In genomic region chr2:54466880-54467279, GRCh38 we compare ENCODE assay signal across 22 cellular contexts. TPM values are rescaled to one million over a fixed set of nuclear protein-coding genes. Genes with fewer than 3 reads are reported as not detected.
DNase-seq lines count a peak whose midpoint lies in the region; ATAC-seq, FAIRE-seq and TF ChIP-seq lines count a peak whose summit lies in the region.
"Had no signal": no experiment of that assay in that cellular context is flagged by ENCODE, and none has a peak within 500 bp of the region (broad histone marks: within the 10 kb centered on the region; RNA-seq: fewer than 3 reads in every experiment).

No MANE protein-coding gene starts in this region.

- no peaks in the 10 kb centered on the region for H3K9me1 ChIP-seq in K562 (ENCODE audit: control insufficient read depth, insufficient read depth, low read length)

- TF ChIP-seq RAD21 in K562 (CRISPR knock-in tag; conservative IDR thresholded peaks at IDR 0.05 in 1 of 2, IDR thresholded peaks at IDR 0.05 in 1 of 2) = no peak

- whole genome bisulfite sequencing in K562 (ENCODE audit: insufficient coverage, low coverage, missing lambda C conversion rate) = 16% methylated on average over 4 of the region's 4 CpGs

- H3K27ac ChIP-seq in K562 (ENCODE audit: extremely low read depth, low read depth, low read length) (no peak overlapping the region), thoracic aorta (peak overlapping the region; percentile 31 to 70)

- in situ Hi-C loops in K562 (cut with MboI) = no loop called here

- H3K9me3 Mint-ChIP-seq in glutamatergic neuron (ENCODE audit: unreplicated experiment) = peaks cover 2% of the 10 kb centered on the region
- H3K9me3 Mint-ChIP-seq: activated naive CD4-positive, alpha-beta T cell treated with anti-CD3 and anti-CD28 coated beads, Interleukin-2, amount 10 ng/mL, durations not matched to agents 7 days and 5 days; natural killer cell treated with Interleukin-12 subunit alpha and Interleukin-12 subunit beta and Interleukin-15 and Interleukin-18, amount 100 ng/mL, for 72 hours had no signal

- H3K9me3 ChIP-seq in K562 (replicated peaks; ENCODE audit: control insufficient read depth, insufficient read depth, low read depth, low read length) (no peaks in the 10 kb centered on the region), thoracic aorta (no peaks in the 10 kb centered on the region)
- H3K9me3 ChIP-seq: body of pancreas had no signal

- POLR2A ChIA-PET in K562 (lab: Yijun Ruan, JAX) = no interaction called here

- H3K4me3 ChIP-seq in K562 (no peak overlapping the region), thoracic aorta (peak overlapping the region; percentile 47)
- H3K4me3 ChIP-seq: body of pancreas had no signal

- TF ChIP-seq EP300 in K562 (IDR thresholded peaks at IDR 0.05; ENCODE audit: low read length) = no peak

- no peak overlapping the region for H2AFZ ChIP-seq in K562 (ENCODE audit: low read depth, low read length)

- H3K79me2 ChIP-seq in K562 (ENCODE audit: control insufficient read depth, insufficient read depth, low read length) = no peaks in the 10 kb centered on the region

- FAIRE-seq in K562 (lab: Jason Lieb, UNC) = peak; percentile 74
- FAIRE-seq: GM18507, GM19239 had no signal

- H3K27me3 ChIP-seq in K562 (ENCODE audit: control insufficient read depth in 2 of 2, insufficient read depth in 2 of 2, low read length in 2 of 2) (peaks cover 0 to 4% of the 10 kb centered on the region in 2 experiments; a peak in 1 of 5 replicates), thoracic aorta (replicated peaks; ENCODE audit: insufficient read depth) (no peaks in the 10 kb centered on the region)
- H3K27me3 ChIP-seq: body of pancreas had no signal

- CTCF ChIA-PET in K562 (lab: Yijun Ruan, JAX; ENCODE audit: low intra/inter-chr PET ratio) = no interaction called here

- intact Hi-C loops in K562 (cut with micrococcal nuclease) = no loop called here

- H3K4me3 Mint-ChIP-seq in glutamatergic neuron (ENCODE audit: unreplicated experiment) = peak overlapping the region; percentile 39
- H3K4me3 Mint-ChIP-seq: activated naive CD4-positive, alpha-beta T cell treated with anti-CD3 and anti-CD28 coated beads, Interleukin-2, amount 10 ng/mL, durations not matched to agents 7 days and 5 days; natural killer cell treated with Interleukin-12 subunit alpha and Interleukin-12 subunit beta and Interleukin-15 and Interleukin-18, amount 100 ng/mL, for 72 hours had no signal

- H3K9ac ChIP-seq in K562 (ENCODE audit: insufficient read depth in 1 of 2, low read depth in 2 of 2, low read length in 2 of 2) = no peak overlapping the region

- BruUV-seq in K562 (replicated peaks; lab: Mats Ljungman, UMichigan) = no TSS peak

- DNase-seq in K562 (ENCODE audit: extremely low read depth in 1 of 4, low spot score in 3 of 4) (no peak), glutamatergic neuron (no peak), midbrain (lab: John Stamatoyannopoulos, UW) (peak; percentile 31), thoracic aorta (ENCODE audit: low spot score) (no peak), NCI-H2081 (lab: John Stamatoyannopoulos, UW) (no peak), DMS153 (lab: John Stamatoyannopoulos, UW) (no peak), NCI-H226 (no peak), ecto neural progenitor cell (ENCODE audit: low spot score) (no peak)
- DNase-seq: activated CD4-positive, CD25-positive, alpha-beta regulatory T cell; activated naive CD4-positive, alpha-beta T cell treated with anti-CD3 and anti-CD28 coated beads, Interleukin-2, amount 10 ng/mL, durations not matched to agents 7 days and 5 days; DMS 273 treated with DMSO at 0.1 percent for 48 hours; effector CD8-positive, alpha-beta T cell; Kasumi-1; NCI-H1694; NCI-H524 treated with DMSO at 0.1 percent for 48 hours; retina; stimulated activated CD4-positive, alpha-beta T cell treated with anti-CD3 and anti-CD28 coated beads, Interleukin-4, amount 100 ng/mL, for 24 hours had no signal

- peaks cover 3% of the 10 kb centered on the region for H3K27me3 Mint-ChIP-seq in glutamatergic neuron (ENCODE audit: unreplicated experiment)

- H3K4me1 ChIP-seq in K562 (replicated peaks in 1 of 2; ENCODE audit: control insufficient read depth in 2 of 2, insufficient read depth in 2 of 2, low read length in 2 of 2) (no peaks in the 10 kb centered on the region), thoracic aorta (ENCODE audit: control insufficient read depth in 1 of 2, low read depth in 2 of 2) (peaks cover 48 to 84% of the 10 kb centered on the region in 2 donors)

- TF ChIP-seq CTCF in K562 (IDR thresholded peaks at IDR 0.05 in 2 of 3, conservative IDR thresholded peaks at IDR 0.05 in 1 of 3; ENCODE audit: insufficient read depth in 2 of 3, low read depth in 1 of 3, low read length in 3 of 3) (no peak), glutamatergic neuron (IDR thresholded peaks at IDR 0.05; ENCODE audit: partially characterized antibody, unreplicated experiment) (no peak), thoracic aorta (IDR thresholded peaks at IDR 0.05) (no peak)

- no peak for TF ChIP-seq POLR2A in K562 (conservative IDR thresholded peaks at IDR 0.05)

- H3K36me3 ChIP-seq in K562 (ENCODE audit: control insufficient read depth, insufficient read depth, low read length) (no peaks in the 10 kb centered on the region), thoracic aorta (no peaks in the 10 kb centered on the region)

- no peak overlapping the region for H3K4me2 ChIP-seq in K562 (ENCODE audit: insufficient read depth, low read length)

- H3K4me1 Mint-ChIP-seq in glutamatergic neuron (ENCODE audit: low read depth, unreplicated experiment) = peaks cover 51% of the 10 kb centered on the region
- H3K4me1 Mint-ChIP-seq: activated naive CD4-positive, alpha-beta T cell treated with anti-CD3 and anti-CD28 coated beads, Interleukin-2, amount 10 ng/mL, durations not matched to agents 7 days and 5 days had no signal

- no peaks in the 10 kb centered on the region for H3K36me3 Mint-ChIP-seq in glutamatergic neuron (ENCODE audit: unreplicated experiment)
- H3K36me3 Mint-ChIP-seq: activated naive CD4-positive, alpha-beta T cell treated with anti-CD3 and anti-CD28 coated beads, Interleukin-2, amount 10 ng/mL, durations not matched to agents 7 days and 5 days; natural killer cell treated with Interleukin-12 subunit alpha and Interleukin-12 subunit beta and Interleukin-15 and Interleukin-18, amount 100 ng/mL, for 72 hours had no signal

- no peaks in the 10 kb centered on the region for H4K20me1 ChIP-seq in K562 (replicated peaks; ENCODE audit: control insufficient read depth, insufficient read depth, low read length)

- ATAC-seq in K562 (no peak), thoracic aorta (ENCODE audit: insufficient number of reproducible peaks, low FRiP score, low read depth) (no peak)
- ATAC-seq: body of pancreas; natural killer cell treated with Interleukin-12 subunit alpha and Interleukin-12 subunit beta and Interleukin-15 and Interleukin-18, amount 100 ng/mL, for 72 hours; Panc1 had no signal

- H3K27ac Mint-ChIP-seq in glutamatergic neuron (ENCODE audit: unreplicated experiment) = peak overlapping the region; percentile 62
- H3K27ac Mint-ChIP-seq: activated naive CD4-positive, alpha-beta T cell treated with anti-CD3 and anti-CD28 coated beads, Interleukin-2, amount 10 ng/mL, durations not matched to agents 7 days and 5 days; natural killer cell treated with Interleukin-12 subunit alpha and Interleukin-12 subunit beta and Interleukin-15 and Interleukin-18, amount 100 ng/mL, for 72 hours had no signal

RNA-seq across cellular contexts. Expression of gene SPTBN1, which starts 10.8 kb away (rescaled TPM):
- total RNA-seq in K562 (2011; cell fraction: chromatin; rRNA removed; ENCODE audit: low replicate concordance) = 34.6 and 62.2 TPM in 2 replicates
- total RNA-seq in K562 (2011; cell fraction: nucleolus; rRNA removed) = 19.0 and 22.5 TPM in 2 replicates
- 39.6 and 60.9 TPM in 2 replicates for total RNA-seq in K562 (2011; cell fraction: nucleoplasm; rRNA removed)
- total RNA-seq in K562 (2014; rRNA removed) = 44.7 and 50.1 TPM in 2 replicates
- 34.4 and 35.3 TPM in 2 replicates for total RNA-seq in K562 (2014; rRNA removed; fragmentation: Illumina TruSeq; extraction: Trizol)
- total RNA-seq in K562 (2015; rRNA removed; fragmentation: Illumina TruSeq; extraction: Trizol) = 53.1 and 53.7 TPM in 2 replicates
- 56.6 and 66.8 TPM in 2 replicates for total RNA-seq in K562 (2021)
- 10.0 and 12.3 TPM in 2 replicates for polyA plus RNA-seq in K562 (2011; rRNA removed)
- 4.5 and 5.6 TPM in 2 replicates for polyA plus RNA-seq in K562 (2011; cell fraction: cytosol; rRNA removed)
- 37.2 and 71.1 TPM in 2 replicates for polyA plus RNA-seq in K562 (2011; cell fraction: nucleus; rRNA removed)
- 38.4 and 48.5 TPM in 2 replicates for polyA plus RNA-seq in K562 (2012)
- 30.3 and 31.4 TPM in 2 replicates for polyA plus RNA-seq in K562 (2014; fragmentation: Illumina TruSeq; extraction: Trizol)
- polyA plus RNA-seq in K562 (2014; fragmentation: Nextera tagmentation; extraction: Ambion mirVana) = 10 to 100 TPM in 1 of 2 experiments, 1 to 10 TPM in 1; 8.9 to 16.8 TPM
- polyA plus RNA-seq in K562 (2014; rRNA removed) = 22.5 and 25.2 TPM in 2 replicates
- polyA minus RNA-seq in K562 (2011; rRNA and poly(A)+ RNA removed) = 28.4 and 38.6 TPM in 2 replicates
- polyA minus RNA-seq in K562 (2011; cell fraction: cytosol; rRNA and poly(A)+ RNA removed) = 19.4 and 23.3 TPM in 2 replicates
- polyA minus RNA-seq in K562 (2011; cell fraction: nucleus; rRNA and poly(A)+ RNA removed) = 21.3 and 77.5 TPM in 2 replicates
- total RNA-seq in glutamatergic neuron (ENCODE audit: unreplicated experiment) = 385 TPM
- 100 to 1,000 TPM; 415 to 524 TPM for total RNA-seq in thoracic aorta
